ENCODE assay signal across 32 cellular contexts in genomic region chr2:240718896-240719490, GRCh38. TPM values are rescaled to one million over a fixed set of nuclear protein-coding genes. Genes with fewer than 3 reads are reported as not detected.
DNase-seq lines count a peak whose midpoint lies in the region; ATAC-seq, FAIRE-seq and TF ChIP-seq lines count a peak whose summit lies in the region.
"Had no signal": no experiment of that assay in that cellular context is flagged by ENCODE, and none has a peak within 500 bp of the region (broad histone marks: within the 10 kb centered on the region; RNA-seq: fewer than 3 reads in every experiment).

No MANE protein-coding gene starts in this region.

- ATAC-seq in Right ventricle myocardium superior (ENCODE audit: poor library complexity) = peak; percentile 14
- no peak for ATAC-seq in HepG2
- no peak for ATAC-seq in right lobe of liver
- ATAC-seq: GM12878 had no signal

- no peak overlapping the region for H3K4ac ChIP-seq in neuronal stem cell (ENCODE audit: low read length)

- H4K20me1 ChIP-seq in HepG2 (ENCODE audit: insufficient read depth, low read length) = no peaks in the 10 kb centered on the region; the same call in 1 of the 2 replicates
- peaks cover 0 to 15% (median 0%) of the 10 kb centered on the region in 11 experiments; a peak in 2 of 22 replicates for H4K20me1 ChIP-seq in BLaER1 treated with 17β-estradiol and CSF1 and Interleukin-3, amounts not matched to agents 10 nM and 100 nM

- TF ChIP-seq EP300 in HepG2 (IDR thresholded peaks at IDR 0.05; ENCODE audit: low read depth in 2 of 2, low read length in 2 of 2) = no peak
- no peak for TF ChIP-seq EP300 in HepG2 (CRISPR knock-in tag; IDR thresholded peaks at IDR 0.05; ENCODE audit: borderline replicate concordance)
- no peak for TF ChIP-seq EP300 in tibial nerve (IDR thresholded peaks at IDR 0.05)

- no peaks in the 10 kb centered on the region for H3K9me3 ChIP-seq in HepG2 (ENCODE audit: low read length)
- H3K9me3 ChIP-seq in right lobe of liver = no peaks in the 10 kb centered on the region
- no peaks in the 10 kb centered on the region for H3K9me3 ChIP-seq in BLaER1 treated with 17β-estradiol and CSF1 and Interleukin-3, amounts not matched to agents 10 nM and 100 nM (replicated peaks in 1 of 11)
- H3K9me3 ChIP-seq in neuronal stem cell (replicated peaks in 1 of 2; ENCODE audit: control insufficient read depth in 2 of 2, insufficient read depth in 1 of 2, low read depth in 1 of 2, low read length in 2 of 2) = no peaks in the 10 kb centered on the region
- H3K9me3 ChIP-seq in tibial nerve = no peaks in the 10 kb centered on the region
- H3K9me3 ChIP-seq: BE2C had no signal

- H2AFZ ChIP-seq in HepG2 (ENCODE audit: low read length) (no peak overlapping the region), neuronal stem cell (ENCODE audit: low read length) (no peak overlapping the region)

- no peak overlapping the region for H3K14ac ChIP-seq in neuronal stem cell (ENCODE audit: low read length)

- peak overlapping the region; percentile 65 for H3K23ac ChIP-seq in neuronal stem cell (ENCODE audit: low read depth, low read length, poor library complexity)

- CTCF ChIA-PET in HepG2 (lab: Yijun Ruan, JAX; ENCODE audit: low intra/inter-chr PET ratio, low total read pairs) = no interaction called here

- H3K9ac ChIP-seq in HepG2 (ENCODE audit: insufficient read depth, low read depth, low read length) (no peak overlapping the region), neuronal stem cell (ENCODE audit: low read depth, low read length, poor library complexity) (no peak overlapping the region)
- H3K9ac ChIP-seq in BLaER1 treated with 17β-estradiol and CSF1 and Interleukin-3, amounts not matched to agents 10 nM and 100 nM = peak overlapping the region in 1 of 11 experiments; percentile 37; a peak in 1 of 22 replicates

- TF ChIP-seq CTCF in HepG2 (CRISPR knock-in tag; IDR thresholded peaks at IDR 0.05) = no peak
- no peak for TF ChIP-seq CTCF in right lobe of liver (IDR thresholded peaks at IDR 0.05)
- TF ChIP-seq CTCF in tibial nerve (IDR thresholded peaks at IDR 0.05) = no peak

- H3K18ac ChIP-seq in neuronal stem cell (ENCODE audit: low read length) = no peak overlapping the region

- H3K4me2 ChIP-seq in HepG2 (ENCODE audit: low read depth, low read length) (no peak overlapping the region), neuronal stem cell (ENCODE audit: insufficient read depth, low read length, poor library complexity, severe bottlenecking) (no peak overlapping the region)
- H3K4me2 ChIP-seq in BLaER1 treated with 17β-estradiol and CSF1 and Interleukin-3, amounts not matched to agents 10 nM and 100 nM = peak overlapping the region in 6 of 11 experiments; percentile 13 to 55 (median 44); a peak in 6 of 22 replicates

- POLR2A ChIA-PET in HepG2 (lab: Yijun Ruan, JAX) = no interaction called here

- TF ChIP-seq POLR2A in HepG2 (IDR thresholded peaks at IDR 0.05; ENCODE audit: insufficient read depth in 1 of 2, low read depth in 2 of 2, low read length in 2 of 2) = no peak
- TF ChIP-seq POLR2A in right lobe of liver (IDR thresholded peaks at IDR 0.05) = no peak
- TF ChIP-seq POLR2A in tibial nerve (IDR thresholded peaks at IDR 0.05) = no peak

- H3K27me3 ChIP-seq in HepG2 (ENCODE audit: control insufficient read depth in 1 of 2, insufficient read depth in 2 of 2, low read length in 2 of 2) (peaks cover 71 to 100% of the 10 kb centered on the region in 2 experiments), right lobe of liver (no peaks in the 10 kb centered on the region), neuronal stem cell (ENCODE audit: control insufficient read depth in 3 of 3, insufficient read depth in 3 of 3, low read depth in 1 of 3, low read length in 3 of 3) (no peaks in the 10 kb centered on the region), tibial nerve (no peaks in the 10 kb centered on the region)
- no peaks in the 10 kb centered on the region for H3K27me3 ChIP-seq in BLaER1 treated with 17β-estradiol and CSF1 and Interleukin-3, amounts not matched to agents 10 nM and 100 nM
- H3K27me3 ChIP-seq: BE2C had no signal

- H2BK5ac ChIP-seq in neuronal stem cell (ENCODE audit: low read length) = peak overlapping the region; percentile 39

- FAIRE-seq in HepG2 (lab: Jason Lieb, UNC) = no peak
- FAIRE-seq: A204.1, GM12878, GM12892, GM18507 had no signal

- H3K4me3 ChIP-seq in HepG2 (replicated peaks in 1 of 3; ENCODE audit: insufficient read depth in 1 of 3, low read depth in 2 of 3, low read length in 3 of 3) = no peak overlapping the region
- H3K4me3 ChIP-seq in right lobe of liver = no peak overlapping the region
- no peak overlapping the region for H3K4me3 ChIP-seq in BLaER1 treated with 17β-estradiol and CSF1 and Interleukin-3, amounts not matched to agents 10 nM and 100 nM
- no peak overlapping the region for H3K4me3 ChIP-seq in neuronal stem cell (ENCODE audit: low read length in 2 of 2)
- no peak overlapping the region for H3K4me3 ChIP-seq in tibial nerve
- H3K4me3 ChIP-seq: GM12878 had no signal

- no peak overlapping the region for H4K91ac ChIP-seq in neuronal stem cell (ENCODE audit: low read depth, low read length, poor library complexity)

- in situ Hi-C loops in HepG2 (cut with HindIII; ENCODE audit: extremely low pct_ligation_motif_present, low pct_unique_long_range_greater_than_20kb) = no loop called here

- H4K8ac ChIP-seq in neuronal stem cell (ENCODE audit: low read depth, low read length) = no peak overlapping the region

- no peak for TF ChIP-seq RAD21 in HepG2 (CRISPR knock-in tag; IDR thresholded peaks at IDR 0.05)

- no TSS peak for BruUV-seq in HepG2 (replicated peaks; lab: Mats Ljungman, UMichigan)

- H2AK5ac ChIP-seq in neuronal stem cell (ENCODE audit: low read depth, low read length) = no peak overlapping the region

- peaks cover 9% of the 10 kb centered on the region for H3K79me1 ChIP-seq in neuronal stem cell (ENCODE audit: low read depth, low read length)

- intact Hi-C loops in Right ventricle myocardium superior (cut with DNase I) (no loop called here), cardiac septum (cut with DNase I) (no loop called here), HepG2 (cut with micrococcal nuclease; ENCODE audit: unreplicated experiment) (no loop called here), right lobe of liver (cut with DNase I) (no loop called here)

- no peaks in the 10 kb centered on the region for H3K79me2 ChIP-seq in HepG2 (ENCODE audit: insufficient read depth, low read length)

- no peak overlapping the region for H2BK120ac ChIP-seq in neuronal stem cell (ENCODE audit: low read depth, low read length)

- no peak overlapping the region for H2BK12ac ChIP-seq in neuronal stem cell (ENCODE audit: low read length)

- H3K27ac ChIP-seq in HepG2 (ENCODE audit: extremely low read length, insufficient read depth, low read length) (no peak overlapping the region), right lobe of liver (no peak overlapping the region), neuronal stem cell (replicated peaks; ENCODE audit: low read length) (no peak overlapping the region), tibial nerve (no peak overlapping the region)
- no peak overlapping the region for H3K27ac ChIP-seq in BLaER1 treated with 17β-estradiol and CSF1 and Interleukin-3, amounts not matched to agents 10 nM and 100 nM

- 21% methylated on average over 10 of the region's 25 CpGs for WGBS in HepG2 (ENCODE audit: low lambda C conversion rate)
- WGBS in right lobe of liver (ENCODE audit: insufficient coverage, low coverage, low lambda C conversion rate, missing lambda C conversion rate) = 81% methylated on average over 8 of the region's 25 CpGs
- WGBS in neuronal stem cell (ENCODE audit: extremely low coverage in 2 of 2, insufficient read length in 2 of 2, insufficient replicate concordance in 1 of 2), 2 donors = no CpG with 5 or more reads among the region's 25 CpGs
- WGBS in tibial nerve, 2 donors = 90 to 92% methylated on average over 14 to 21 of the region's 25 CpGs

- no peak for DNase-seq in Right ventricle myocardium superior
- no peak for DNase-seq in cardiac septum (ENCODE audit: low spot score)
- DNase-seq in HepG2 (ENCODE audit: low spot score) = no peak
- no peak for DNase-seq in right lobe of liver
- no peak for DNase-seq in neuronal stem cell (ENCODE audit: low spot score)
- DNase-seq in NCI-H2171 (lab: John Stamatoyannopoulos, UW) = no peak
- no peak for DNase-seq in tibial nerve (ENCODE audit: low spot score in 2 of 2)
- DNase-seq: 8988T; ACHN; BE2C; C1 segment of cervical spinal cord; CD4-positive, alpha-beta memory T cell; CD4-positive, CD25-positive, alpha-beta regulatory T cell; CD8-positive, alpha-beta memory T cell; COR-L47; DMS 273 treated with DMSO at 0.1 percent for 48 hours; DMS153; DMS53; DMS79; DND-41; EL; GDM1 had no signal

- no peaks in the 10 kb centered on the region for H3K36me3 ChIP-seq in HepG2 (replicated peaks in 1 of 2; ENCODE audit: control insufficient read depth in 1 of 2, insufficient read depth in 2 of 2, low read length in 2 of 2)
- H3K36me3 ChIP-seq in right lobe of liver = no peaks in the 10 kb centered on the region
- no peaks in the 10 kb centered on the region for H3K36me3 ChIP-seq in BLaER1 treated with 17β-estradiol and CSF1 and Interleukin-3, amounts not matched to agents 10 nM and 100 nM
- H3K36me3 ChIP-seq in neuronal stem cell (replicated peaks in 1 of 2; ENCODE audit: control insufficient read depth in 2 of 2, insufficient read depth in 2 of 2, low read length in 2 of 2) = peaks cover 29 to 47% of the 10 kb centered on the region in 2 donors
- peaks cover 0 to 49% (median 0%) of the 10 kb centered on the region in 3 donors for H3K36me3 ChIP-seq in tibial nerve
- H3K36me3 ChIP-seq: BE2C had no signal

- no peaks in the 10 kb centered on the region for H3K4me1 ChIP-seq in HepG2 (ENCODE audit: insufficient read depth, low read length)
- H3K4me1 ChIP-seq in right lobe of liver = no peaks in the 10 kb centered on the region
- H3K4me1 ChIP-seq in BLaER1 treated with 17β-estradiol and CSF1 and Interleukin-3, amounts not matched to agents 10 nM and 100 nM = peaks cover 0 to 40% (median 28%) of the 10 kb centered on the region in 10 experiments; a peak in 13 of 20 replicates
- no peaks in the 10 kb centered on the region for H3K4me1 ChIP-seq in neuronal stem cell (ENCODE audit: control insufficient read depth in 2 of 2, insufficient read depth in 1 of 2, low read depth in 1 of 2, low read length in 2 of 2)
- H3K4me1 ChIP-seq in tibial nerve = no peaks in the 10 kb centered on the region
- H3K4me1 ChIP-seq: BE2C had no signal

- H2BK15ac ChIP-seq in neuronal stem cell (ENCODE audit: low read length) = no peak overlapping the region

RNA-seq across cellular contexts. Expression of gene AQP12A, which starts 27.3 kb away (rescaled TPM):
- not detected for total RNA-seq in Right ventricle myocardium superior
- not detected for total RNA-seq in cardiac septum
- total RNA-seq in HepG2 (2016; rRNA removed; fragmentation: Illumina TruSeq; extraction: Trizol) = not detected in 2 replicates
- total RNA-seq in HepG2 (2016; cell fraction: cytosol; rRNA removed; fragmentation: Illumina TruSeq; extraction: Trizol; ENCODE audit: low read depth) = not detected in 2 replicates
- not detected in 2 replicates for total RNA-seq in HepG2 (2016; cell fraction: insoluble cytoplasmic fraction; rRNA removed; fragmentation: Illumina TruSeq; extraction: Trizol)
- total RNA-seq in HepG2 (2016; cell fraction: membrane; rRNA removed; fragmentation: Illumina TruSeq; extraction: Trizol) = not detected in 2 replicates
- total RNA-seq in HepG2 (2016; cell fraction: nucleus; rRNA removed; fragmentation: Illumina TruSeq; extraction: Trizol) = not detected in 2 replicates
- polyA plus RNA-seq in HepG2 (2011; rRNA removed) = 0.20 TPM in 1 of 2 replicates, not detected in the other
- polyA plus RNA-seq in HepG2 (2011; cell fraction: cytosol; rRNA removed) = not detected in 2 replicates
- polyA plus RNA-seq in HepG2 (2011; cell fraction: nucleus; rRNA removed) = not detected in 2 replicates
- not detected in 2 replicates for polyA plus RNA-seq in HepG2 (2012)
- not detected in 2 replicates for polyA plus RNA-seq in HepG2 (2016; cell fraction: cytosol; fragmentation: Illumina TruSeq; extraction: Trizol; ENCODE audit: low read depth)
- polyA plus RNA-seq in HepG2 (2016; cell fraction: insoluble cytoplasmic fraction; fragmentation: Illumina TruSeq; extraction: Trizol; ENCODE audit: low read depth) = not detected in 2 replicates
- polyA plus RNA-seq in HepG2 (2016; cell fraction: membrane; fragmentation: Illumina TruSeq; extraction: Trizol; ENCODE audit: low read depth) = not detected in 2 replicates
- polyA plus RNA-seq in HepG2 (2016; cell fraction: nucleus; fragmentation: Illumina TruSeq; extraction: Trizol; ENCODE audit: insufficient read depth, low read depth) = not detected in 2 replicates
- 0.30 TPM in 1 of 2 replicates, not detected in the other for polyA minus RNA-seq in HepG2 (2011; rRNA and poly(A)+ RNA removed; ENCODE audit: low replicate concordance)
- polyA minus RNA-seq in HepG2 (2011; cell fraction: cytosol; rRNA and poly(A)+ RNA removed) = not detected in 2 replicates
- not detected in 2 replicates for polyA minus RNA-seq in HepG2 (2011; cell fraction: nucleus; rRNA and poly(A)+ RNA removed)
- total RNA-seq in right lobe of liver = not detected
- polyA plus RNA-seq in neuronal stem cell (2013, experiment 1 of 2) = 0.10 TPM
- polyA plus RNA-seq in neuronal stem cell (2013, experiment 2 of 2) = not detected
- 1 to 10 TPM in 1 of 4 donors, not detected in 3; 1.2 TPM for total RNA-seq in tibial nerve
- total RNA-seq: A673; CD4-positive, alpha-beta memory T cell; CD4-positive, CD25-positive, alpha-beta regulatory T cell; CD8-positive, alpha-beta memory T cell; Daoy; G401; GM12878 had no signal
- polyA plus RNA-seq: AG04450; CD14-positive monocyte; CD4-positive, alpha-beta memory T cell; CD4-positive, CD25-positive, alpha-beta regulatory T cell; CD8-positive, alpha-beta memory T cell; GM12878 had no signal

RNA-seq across cellular contexts. Expression of gene AQP12B, which starts 36.3 kb away (rescaled TPM):
- total RNA-seq in Right ventricle myocardium superior (not detected), cardiac septum (not detected), HepG2 (2016; rRNA removed; fragmentation: Illumina TruSeq; extraction: Trizol) (not detected in 2 replicates), right lobe of liver (not detected), tibial nerve (under 1 TPM in 1 of 4 donors, not detected in 3; 0.22 TPM)
- total RNA-seq in HepG2 (2016; cell fraction: cytosol; rRNA removed; fragmentation: Illumina TruSeq; extraction: Trizol; ENCODE audit: low read depth) = not detected in 2 replicates
- total RNA-seq in HepG2 (2016; cell fraction: insoluble cytoplasmic fraction; rRNA removed; fragmentation: Illumina TruSeq; extraction: Trizol) = not detected in 2 replicates
- not detected in 2 replicates for total RNA-seq in HepG2 (2016; cell fraction: membrane; rRNA removed; fragmentation: Illumina TruSeq; extraction: Trizol)
- total RNA-seq in HepG2 (2016; cell fraction: nucleus; rRNA removed; fragmentation: Illumina TruSeq; extraction: Trizol) = 0.13 TPM in 1 of 2 replicates, not detected in the other
- not detected in 2 replicates for polyA plus RNA-seq in HepG2 (2011; rRNA removed)
- not detected in 2 replicates for polyA plus RNA-seq in HepG2 (2011; cell fraction: cytosol; rRNA removed)
- 0.09 and 0.10 TPM in 2 replicates for polyA plus RNA-seq in HepG2 (2011; cell fraction: nucleus; rRNA removed)
- polyA plus RNA-seq in HepG2 (2012) = not detected in 2 replicates
- not detected in 2 replicates for polyA plus RNA-seq in HepG2 (2016; cell fraction: cytosol; fragmentation: Illumina TruSeq; extraction: Trizol; ENCODE audit: low read depth)
- not detected in 2 replicates for polyA plus RNA-seq in HepG2 (2016; cell fraction: insoluble cytoplasmic fraction; fragmentation: Illumina TruSeq; extraction: Trizol; ENCODE audit: low read depth)
- not detected in 2 replicates for polyA plus RNA-seq in HepG2 (2016; cell fraction: membrane; fragmentation: Illumina TruSeq; extraction: Trizol; ENCODE audit: low read depth)
- not detected in 2 replicates for polyA plus RNA-seq in HepG2 (2016; cell fraction: nucleus; fragmentation: Illumina TruSeq; extraction: Trizol; ENCODE audit: insufficient read depth, low read depth)
- polyA minus RNA-seq in HepG2 (2011; rRNA and poly(A)+ RNA removed; ENCODE audit: low replicate concordance) = 0.10 TPM in 1 of 2 replicates, not detected in the other
- not detected in 2 replicates for polyA minus RNA-seq in HepG2 (2011; cell fraction: cytosol; rRNA and poly(A)+ RNA removed)
- not detected in 2 replicates for polyA minus RNA-seq in HepG2 (2011; cell fraction: nucleus; rRNA and poly(A)+ RNA removed)
- not detected for polyA plus RNA-seq in neuronal stem cell (2013, experiment 1 of 2)
- polyA plus RNA-seq in neuronal stem cell (2013, experiment 2 of 2) = not detected
- total RNA-seq: A673; CD4-positive, alpha-beta memory T cell; CD4-positive, CD25-positive, alpha-beta regulatory T cell; CD8-positive, alpha-beta memory T cell; Daoy; G401; GM12878 had no signal
- polyA plus RNA-seq: AG04450; CD14-positive monocyte; CD4-positive, alpha-beta memory T cell; CD4-positive, CD25-positive, alpha-beta regulatory T cell; CD8-positive, alpha-beta memory T cell; GM12878 had no signal

Comparison
In these comparisons a context has a peak if more than half of its experiments do, and no peak if none do; other contexts are left out.
1. H3K4me2 ChIP-seq: peak in BLaER1 treated with 17β-estradiol and CSF1 and Interleukin-3, amounts not matched to agents 10 nM and 100 nM (6 of 11); none in HepG2 (single experiment) and neuronal stem cell (single experiment).